Comparison of ENCODE assay signal across 1 cellular context in the genomic region with DNA sequence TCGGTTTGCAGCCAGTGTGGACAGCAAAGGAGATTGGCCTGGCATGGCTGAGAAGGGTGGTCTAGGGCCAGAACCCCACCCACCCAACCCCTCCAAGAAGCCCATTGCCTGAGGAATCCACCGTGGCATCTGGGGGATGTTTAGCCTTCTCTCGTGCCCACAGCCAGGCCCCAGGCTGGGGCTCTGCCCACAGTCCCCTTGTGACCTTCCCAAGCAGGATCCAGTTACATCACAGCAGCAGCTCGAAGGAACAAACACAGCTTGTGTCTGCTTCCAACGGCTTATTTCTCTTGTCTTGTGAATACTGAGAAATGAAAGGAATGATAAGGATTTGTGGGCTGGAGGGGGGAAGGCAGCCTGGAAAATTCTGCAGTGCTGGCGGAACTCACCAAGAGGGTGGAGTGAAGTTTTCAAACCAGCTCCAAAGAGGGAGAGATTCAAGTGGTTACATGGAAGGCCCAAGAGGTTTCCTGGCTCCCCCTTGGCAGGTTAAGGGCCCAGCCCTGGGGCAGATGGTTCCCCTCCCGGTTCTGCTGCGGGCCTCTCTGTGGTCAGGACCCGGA.
TF ChIP-seq lines count a peak whose summit lies in the region.

No MANE protein-coding gene starts in this region.

TF ChIP-seq in GM23338, 12 proteins besides CTCF, POLR2A, EP300 and RAD21 (continued from another document):
- TF ChIP-seq, protein P1, sequence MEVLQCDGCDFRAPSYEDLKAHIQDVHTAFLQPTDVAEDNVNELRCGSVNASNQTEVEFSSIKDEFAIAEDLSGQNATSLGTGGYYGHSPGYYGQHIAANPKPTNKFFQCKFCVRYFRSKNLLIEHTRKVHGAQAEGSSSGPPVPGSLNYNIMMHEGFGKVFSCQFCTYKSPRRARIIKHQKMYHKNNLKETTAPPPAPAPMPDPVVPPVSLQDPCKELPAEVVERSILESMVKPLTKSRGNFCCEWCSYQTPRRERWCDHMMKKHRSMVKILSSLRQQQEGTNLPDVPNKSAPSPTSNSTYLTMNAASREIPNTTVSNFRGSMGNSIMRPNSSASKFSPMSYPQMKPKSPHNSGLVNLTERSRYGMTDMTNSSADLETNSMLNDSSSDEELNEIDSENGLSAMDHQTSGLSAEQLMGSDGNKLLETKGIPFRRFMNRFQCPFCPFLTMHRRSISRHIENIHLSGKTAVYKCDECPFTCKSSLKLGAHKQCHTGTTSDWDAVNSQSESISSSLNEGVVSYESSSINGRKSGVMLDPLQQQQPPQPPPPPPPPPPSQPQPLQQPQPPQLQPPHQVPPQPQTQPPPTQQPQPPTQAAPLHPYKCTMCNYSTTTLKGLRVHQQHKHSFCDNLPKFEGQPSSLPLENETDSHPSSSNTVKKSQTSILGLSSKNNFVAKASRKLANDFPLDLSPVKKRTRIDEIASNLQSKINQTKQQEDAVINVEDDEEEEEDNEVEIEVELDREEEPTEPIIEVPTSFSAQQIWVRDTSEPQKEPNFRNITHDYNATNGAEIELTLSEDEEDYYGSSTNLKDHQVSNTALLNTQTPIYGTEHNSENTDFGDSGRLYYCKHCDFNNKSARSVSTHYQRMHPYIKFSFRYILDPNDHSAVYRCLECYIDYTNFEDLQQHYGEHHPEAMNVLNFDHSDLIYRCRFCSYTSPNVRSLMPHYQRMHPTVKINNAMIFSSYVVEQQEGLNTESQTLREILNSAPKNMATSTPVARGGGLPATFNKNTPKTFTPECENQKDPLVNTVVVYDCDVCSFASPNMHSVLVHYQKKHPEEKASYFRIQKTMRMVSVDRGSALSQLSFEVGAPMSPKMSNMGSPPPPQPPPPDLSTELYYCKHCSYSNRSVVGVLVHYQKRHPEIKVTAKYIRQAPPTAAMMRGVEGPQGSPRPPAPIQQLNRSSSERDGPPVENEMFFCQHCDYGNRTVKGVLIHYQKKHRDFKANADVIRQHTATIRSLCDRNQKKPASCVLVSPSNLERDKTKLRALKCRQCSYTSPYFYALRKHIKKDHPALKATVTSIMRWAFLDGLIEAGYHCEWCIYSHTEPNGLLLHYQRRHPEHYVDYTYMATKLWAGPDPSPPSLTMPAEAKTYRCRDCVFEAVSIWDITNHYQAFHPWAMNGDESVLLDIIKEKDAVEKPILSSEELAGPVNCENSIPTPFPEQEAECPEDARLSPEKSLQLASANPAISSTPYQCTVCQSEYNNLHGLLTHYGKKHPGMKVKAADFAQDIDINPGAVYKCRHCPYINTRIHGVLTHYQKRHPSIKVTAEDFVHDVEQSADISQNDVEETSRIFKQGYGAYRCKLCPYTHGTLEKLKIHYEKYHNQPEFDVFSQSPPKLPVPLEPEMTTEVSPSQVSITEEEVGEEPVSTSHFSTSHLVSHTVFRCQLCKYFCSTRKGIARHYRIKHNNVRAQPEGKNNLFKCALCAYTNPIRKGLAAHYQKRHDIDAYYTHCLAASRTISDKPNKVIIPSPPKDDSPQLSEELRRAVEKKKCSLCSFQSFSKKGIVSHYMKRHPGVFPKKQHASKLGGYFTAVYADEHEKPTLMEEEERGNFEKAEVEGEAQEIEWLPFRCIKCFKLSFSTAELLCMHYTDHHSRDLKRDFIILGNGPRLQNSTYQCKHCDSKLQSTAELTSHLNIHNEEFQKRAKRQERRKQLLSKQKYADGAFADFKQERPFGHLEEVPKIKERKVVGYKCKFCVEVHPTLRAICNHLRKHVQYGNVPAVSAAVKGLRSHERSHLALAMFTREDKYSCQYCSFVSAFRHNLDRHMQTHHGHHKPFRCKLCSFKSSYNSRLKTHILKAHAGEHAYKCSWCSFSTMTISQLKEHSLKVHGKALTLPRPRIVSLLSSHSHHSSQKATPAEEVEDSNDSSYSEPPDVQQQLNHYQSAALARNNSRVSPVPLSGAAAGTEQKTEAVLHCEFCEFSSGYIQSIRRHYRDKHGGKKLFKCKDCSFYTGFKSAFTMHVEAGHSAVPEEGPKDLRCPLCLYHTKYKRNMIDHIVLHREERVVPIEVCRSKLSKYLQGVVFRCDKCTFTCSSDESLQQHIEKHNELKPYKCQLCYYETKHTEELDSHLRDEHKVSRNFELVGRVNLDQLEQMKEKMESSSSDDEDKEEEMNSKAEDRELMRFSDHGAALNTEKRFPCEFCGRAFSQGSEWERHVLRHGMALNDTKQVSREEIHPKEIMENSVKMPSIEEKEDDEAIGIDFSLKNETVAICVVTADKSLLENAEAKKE (CRISPR knock-in tag; IDR thresholded peaks at IDR 0.05): no peak
- TF ChIP-seq, protein P2, sequence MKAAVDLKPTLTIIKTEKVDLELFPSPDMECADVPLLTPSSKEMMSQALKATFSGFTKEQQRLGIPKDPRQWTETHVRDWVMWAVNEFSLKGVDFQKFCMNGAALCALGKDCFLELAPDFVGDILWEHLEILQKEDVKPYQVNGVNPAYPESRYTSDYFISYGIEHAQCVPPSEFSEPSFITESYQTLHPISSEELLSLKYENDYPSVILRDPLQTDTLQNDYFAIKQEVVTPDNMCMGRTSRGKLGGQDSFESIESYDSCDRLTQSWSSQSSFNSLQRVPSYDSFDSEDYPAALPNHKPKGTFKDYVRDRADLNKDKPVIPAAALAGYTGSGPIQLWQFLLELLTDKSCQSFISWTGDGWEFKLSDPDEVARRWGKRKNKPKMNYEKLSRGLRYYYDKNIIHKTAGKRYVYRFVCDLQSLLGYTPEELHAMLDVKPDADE (IDR thresholded peaks at IDR 0.05): no peak
- no peak for TF ChIP-seq POLR2AphosphoS5 (IDR thresholded peaks at IDR 0.05; ENCODE audit: low read depth)
- no peak for TF ChIP-seq EZH2phosphoT487 (IDR thresholded peaks at IDR 0.05; ENCODE audit: unreplicated experiment)
- TF ChIP-seq, protein P3, sequence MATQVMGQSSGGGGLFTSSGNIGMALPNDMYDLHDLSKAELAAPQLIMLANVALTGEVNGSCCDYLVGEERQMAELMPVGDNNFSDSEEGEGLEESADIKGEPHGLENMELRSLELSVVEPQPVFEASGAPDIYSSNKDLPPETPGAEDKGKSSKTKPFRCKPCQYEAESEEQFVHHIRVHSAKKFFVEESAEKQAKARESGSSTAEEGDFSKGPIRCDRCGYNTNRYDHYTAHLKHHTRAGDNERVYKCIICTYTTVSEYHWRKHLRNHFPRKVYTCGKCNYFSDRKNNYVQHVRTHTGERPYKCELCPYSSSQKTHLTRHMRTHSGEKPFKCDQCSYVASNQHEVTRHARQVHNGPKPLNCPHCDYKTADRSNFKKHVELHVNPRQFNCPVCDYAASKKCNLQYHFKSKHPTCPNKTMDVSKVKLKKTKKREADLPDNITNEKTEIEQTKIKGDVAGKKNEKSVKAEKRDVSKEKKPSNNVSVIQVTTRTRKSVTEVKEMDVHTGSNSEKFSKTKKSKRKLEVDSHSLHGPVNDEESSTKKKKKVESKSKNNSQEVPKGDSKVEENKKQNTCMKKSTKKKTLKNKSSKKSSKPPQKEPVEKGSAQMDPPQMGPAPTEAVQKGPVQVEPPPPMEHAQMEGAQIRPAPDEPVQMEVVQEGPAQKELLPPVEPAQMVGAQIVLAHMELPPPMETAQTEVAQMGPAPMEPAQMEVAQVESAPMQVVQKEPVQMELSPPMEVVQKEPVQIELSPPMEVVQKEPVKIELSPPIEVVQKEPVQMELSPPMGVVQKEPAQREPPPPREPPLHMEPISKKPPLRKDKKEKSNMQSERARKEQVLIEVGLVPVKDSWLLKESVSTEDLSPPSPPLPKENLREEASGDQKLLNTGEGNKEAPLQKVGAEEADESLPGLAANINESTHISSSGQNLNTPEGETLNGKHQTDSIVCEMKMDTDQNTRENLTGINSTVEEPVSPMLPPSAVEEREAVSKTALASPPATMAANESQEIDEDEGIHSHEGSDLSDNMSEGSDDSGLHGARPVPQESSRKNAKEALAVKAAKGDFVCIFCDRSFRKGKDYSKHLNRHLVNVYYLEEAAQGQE (IDR thresholded peaks at IDR 0.05; ENCODE audit: unreplicated experiment): no peak
